Comparison of ENCODE assay signal across 8 cellular contexts in genomic region chr17:39461113-39461910, GRCh38.
DNase-seq lines count a peak whose midpoint lies in the region; ATAC-seq and FAIRE-seq lines count a peak whose summit lies in the region.

CDK12 (plus strand) TSS chr17:39461486; CDS start chr17:39462072, 586 bp downstream.

- FAIRE-seq in colon (lab: Jason Lieb, UNC), result peak; percentile 18

- DNase-seq in Ammon's horn (ENCODE audit: low spot score) (peak; percentile 99), GM19238 (ENCODE audit: insufficient read length, low spot score) (peak; percentile 86), NCI-H526 (lab: John Stamatoyannopoulos, UW) (peak; percentile 99), kidney tubule cell (ENCODE audit: low spot score) (peak; percentile 99)
- peak; percentile 96 for DNase-seq in activated CD4-positive, alpha-beta T cell treated with anti-CD3 and anti-CD28 coated beads for 48 hours
- peak; percentile 87 to 90 (median 88) for DNase-seq in stimulated activated CD4-positive, alpha-beta T cell treated with anti-CD3 and anti-CD28 coated beads, Interleukin-1b, Interleukin-23, amount 100 ng/mL, for 24 hours (ENCODE audit: low read depth in 4 of 4, low spot score in 1 of 4)

- peak; percentile 46 for ATAC-seq in HG03457 (IDR thresholded peaks at IDR 0.05; ENCODE audit: unreplicated experiment)

Comparison
In these comparisons a context has a peak if more than half of its experiments do, and no peak if none do; other contexts are left out.
1. Peak in every context shown above with its lines: DNase-seq and ATAC-seq.